20 cellular contexts compared by ENCODE assay signal in genomic region chr1:198889102-198889501, GRCh38.
"Had no signal": no experiment of that assay in that cellular context is flagged by ENCODE, and none has a peak within 500 bp of the region (broad histone marks: within the 10 kb centered on the region; RNA-seq: fewer than 3 reads in every experiment).

No MANE protein-coding gene starts in this region.

- H3K9me3 Mint-ChIP-seq: activated naive CD8-positive, alpha-beta T cell treated with anti-CD3 and anti-CD28 coated beads, Interleukin-2, amount 10 ng/mL, durations not matched to agents 7 days and 5 days; activated T-helper 1 cell treated with anti-CD3 and anti-CD28 coated beads, Interleukin-12 subunit alpha, Interleukin-12 subunit beta, Interleukin-2, Interleukin-4 antibody, amounts not matched to agents 30 ng/mL and 10 ng/mL and 1 ng/mL, durations not matched to agents 14 hours and 24 hours and 36 hours; natural killer cell; stimulated activated naive CD8-positive, alpha-beta T cell treated with anti-CD3 and anti-CD28 coated beads, Interleukin-15, Interleukin-2, amounts not matched to agents 100 ng/mL and 50 ng/mL, for 24 hours; type B pancreatic cell had no signal

- H3K27ac ChIP-seq: esophagus squamous epithelium, left lung, prostate gland had no signal

- ATAC-seq: activated CD4-positive, CD25-positive, alpha-beta regulatory T cell treated with anti-CD3 and anti-CD28 coated beads, Interleukin-2, amount 50 U/mL, for 24 hours; left lung; mucosa of descending colon; natural killer cell; right cardiac atrium had no signal

- H3K27ac Mint-ChIP-seq: activated naive CD8-positive, alpha-beta T cell treated with anti-CD3 and anti-CD28 coated beads, Interleukin-2, amount 10 ng/mL, durations not matched to agents 7 days and 5 days; activated T-helper 1 cell treated with anti-CD3 and anti-CD28 coated beads, Interleukin-12 subunit alpha, Interleukin-12 subunit beta, Interleukin-2, Interleukin-4 antibody, amounts not matched to agents 30 ng/mL and 10 ng/mL and 1 ng/mL, durations not matched to agents 14 hours and 24 hours and 36 hours; natural killer cell; stimulated activated naive CD8-positive, alpha-beta T cell treated with anti-CD3 and anti-CD28 coated beads, Interleukin-15, Interleukin-2, amounts not matched to agents 100 ng/mL and 50 ng/mL, for 24 hours; type B pancreatic cell had no signal

- H3K4me1 ChIP-seq: esophagus squamous epithelium, prostate gland had no signal

- H3K4me3 Mint-ChIP-seq: activated naive CD8-positive, alpha-beta T cell treated with anti-CD3 and anti-CD28 coated beads, Interleukin-2, amount 10 ng/mL, durations not matched to agents 7 days and 5 days; activated T-helper 1 cell treated with anti-CD3 and anti-CD28 coated beads, Interleukin-12 subunit alpha, Interleukin-12 subunit beta, Interleukin-2, Interleukin-4 antibody, amounts not matched to agents 30 ng/mL and 10 ng/mL and 1 ng/mL, durations not matched to agents 14 hours and 24 hours and 36 hours; natural killer cell; stimulated activated naive CD8-positive, alpha-beta T cell treated with anti-CD3 and anti-CD28 coated beads, Interleukin-15, Interleukin-2, amounts not matched to agents 100 ng/mL and 50 ng/mL, for 24 hours; type B pancreatic cell had no signal

- H3K4me3 ChIP-seq: esophagus squamous epithelium, left lung, mucosa of descending colon, prostate gland had no signal

- H3K36me3 ChIP-seq: esophagus squamous epithelium, left lung, prostate gland had no signal

- DNase-seq: activated CD4-positive, alpha-beta T cell treated with anti-CD3 and anti-CD28 coated beads, Interleukin-2, amount 50 U/mL, for 1 hour; activated CD8-positive, alpha-beta memory T cell treated with anti-CD3 and anti-CD28 coated beads for 24 hours; activated naive CD4-positive, alpha-beta T cell; activated naive CD8-positive, alpha-beta T cell treated with anti-CD3 and anti-CD28 coated beads, Interleukin-2, amount 10 ng/mL, durations not matched to agents 7 days and 5 days; effector CD8-positive, alpha-beta T cell; esophagus squamous epithelium; hippocampal formation; kidney; left lung; mammary epithelial cell; mucosa of descending colon; natural killer cell; occipital lobe; right cardiac atrium; T-helper 2 cell had no signal

- H3K9me3 ChIP-seq: esophagus squamous epithelium, left lung, mucosa of descending colon, prostate gland had no signal

- H3K27me3 Mint-ChIP-seq: activated naive CD8-positive, alpha-beta T cell treated with anti-CD3 and anti-CD28 coated beads, Interleukin-2, amount 10 ng/mL, durations not matched to agents 7 days and 5 days; stimulated activated naive CD8-positive, alpha-beta T cell treated with anti-CD3 and anti-CD28 coated beads, Interleukin-15, Interleukin-2, amounts not matched to agents 100 ng/mL and 50 ng/mL, for 24 hours; type B pancreatic cell had no signal

- H3K36me3 Mint-ChIP-seq: natural killer cell had no signal

- H3K27me3 ChIP-seq: esophagus squamous epithelium, left lung had no signal
